ENCODE assay signal across 29 cellular contexts in genomic region chr3:72565593-72565992, GRCh38.
"Had no signal": no experiment of that assay in that cellular context is flagged by ENCODE, and none has a peak within 500 bp of the region (broad histone marks: within the 10 kb centered on the region; RNA-seq: fewer than 3 reads in every experiment).

No MANE protein-coding gene starts in this region.

- H3K27ac ChIP-seq: left lung, lower lobe of right lung, neural progenitor cell, ovary, prostate gland, sigmoid colon, spleen, tibial nerve, uterus had no signal

- H2AFZ ChIP-seq: neural progenitor cell had no signal

- H3K4me3 ChIP-seq: left lung, lower lobe of right lung, neural progenitor cell, ovary, prostate gland, sigmoid colon, spleen, tibial nerve, uterus had no signal

- H3K9ac ChIP-seq: neural progenitor cell had no signal

- H3K4me3 Mint-ChIP-seq: immature natural killer cell; mesothelial cell of epicardium; natural killer cell; nephron progenitor cell; neural progenitor cell; stimulated activated effector memory CD8-positive, alpha-beta T cell treated with anti-CD3 and anti-CD28 coated beads, Interleukin-12 subunit alpha, Interleukin-12 subunit beta, amount 100 ng/mL, for 72 hours; stimulated activated naive CD8-positive, alpha-beta T cell treated with anti-CD3 and anti-CD28 coated beads, Interleukin-15, amount 100 ng/mL, for 72 hours; type B pancreatic cell had no signal

- H3K4me2 ChIP-seq: neural progenitor cell had no signal

- H3K36me3 ChIP-seq: left lung, lower lobe of right lung, neural progenitor cell, ovary, prostate gland, sigmoid colon, spleen, tibial nerve, uterus had no signal

- H3K27ac Mint-ChIP-seq: immature natural killer cell; mesothelial cell of epicardium; natural killer cell; nephron progenitor cell; neural progenitor cell; stimulated activated effector memory CD8-positive, alpha-beta T cell treated with anti-CD3 and anti-CD28 coated beads, Interleukin-12 subunit alpha, Interleukin-12 subunit beta, amount 100 ng/mL, for 72 hours; type B pancreatic cell had no signal

- FAIRE-seq: islet of Langerhans, kidney, small intestine had no signal

- ATAC-seq: left colon; left lung; lower lobe of right lung; natural killer cell; right cardiac atrium; stimulated activated effector memory CD8-positive, alpha-beta T cell treated with anti-CD3 and anti-CD28 coated beads, Interleukin-12 subunit alpha, Interleukin-12 subunit beta, amount 100 ng/mL, for 72 hours; stimulated activated naive CD8-positive, alpha-beta T cell treated with anti-CD3 and anti-CD28 coated beads, Interleukin-15, amount 100 ng/mL, for 72 hours had no signal

- H3K9me3 Mint-ChIP-seq: immature natural killer cell had no signal

- H3K4me1 Mint-ChIP-seq: immature natural killer cell; naive B cell; natural killer cell; stimulated activated effector memory CD8-positive, alpha-beta T cell treated with anti-CD3 and anti-CD28 coated beads, Interleukin-12 subunit alpha, Interleukin-12 subunit beta, amount 100 ng/mL, for 72 hours; stimulated activated naive CD8-positive, alpha-beta T cell treated with anti-CD3 and anti-CD28 coated beads, Interleukin-15, amount 100 ng/mL, for 72 hours had no signal

- H3K4me1 ChIP-seq: left lung, lower lobe of right lung, prostate gland, sigmoid colon, uterus had no signal

- H3K9me3 ChIP-seq: lower lobe of right lung, ovary, prostate gland, uterus had no signal

- DNase-seq: hypothalamus; immature natural killer cell; kidney; left colon; left lung; lower lobe of right lung; mammary epithelial cell; mesenchymal stem cell; naive B cell; natural killer cell; nephron progenitor cell; ovary; retina; right cardiac atrium; sigmoid colon; small intestine; spleen; stimulated activated CD4-positive, alpha-beta T cell treated with anti-CD3 and anti-CD28 coated beads, Interleukin-4, amount 100 ng/mL, for 24 hours; stimulated activated naive CD4-positive, alpha-beta T cell treated with Interleukin-2 at 50 U/mL for 16 hours; stimulated activated naive CD8-positive, alpha-beta T cell treated with anti-CD3 and anti-CD28 coated beads, Interleukin-15, amount 100 ng/mL, for 72 hours; substantia nigra; uterus had no signal

- H3K27me3 Mint-ChIP-seq: stimulated activated naive CD8-positive, alpha-beta T cell treated with anti-CD3 and anti-CD28 coated beads, Interleukin-15, amount 100 ng/mL, for 72 hours; type B pancreatic cell had no signal

- H3K27me3 ChIP-seq: left lung, neural progenitor cell, ovary, sigmoid colon, spleen, tibial nerve, uterus had no signal

- H3K36me3 Mint-ChIP-seq: immature natural killer cell; mesothelial cell of epicardium; natural killer cell; neural progenitor cell; stimulated activated effector memory CD8-positive, alpha-beta T cell treated with anti-CD3 and anti-CD28 coated beads, Interleukin-12 subunit alpha, Interleukin-12 subunit beta, amount 100 ng/mL, for 72 hours; type B pancreatic cell had no signal
